10 cellular contexts compared by ENCODE assay signal in genomic region chr1:111565079-111565478, GRCh38. TPM values are rescaled to one million over a fixed set of nuclear protein-coding genes. Genes with fewer than 3 reads are reported as not detected.
DNase-seq lines count a peak whose midpoint lies in the region; ATAC-seq, FAIRE-seq and TF ChIP-seq lines count a peak whose summit lies in the region.
"Had no signal": no experiment of that assay in that cellular context is flagged by ENCODE, and none has a peak within 500 bp of the region (broad histone marks: within the 10 kb centered on the region; RNA-seq: fewer than 3 reads in every experiment).

No MANE protein-coding gene starts in this region.

- CTCF ChIA-PET in IMR-90 (lab: Yijun Ruan, JAX) = no interaction called here
- CTCF ChIA-PET in K562 (lab: Yijun Ruan, JAX; ENCODE audit: low intra/inter-chr PET ratio) = no interaction called here

- H3K4me2 ChIP-seq in IMR-90 (ENCODE audit: low read depth, low read length) (no peak overlapping the region; the same call in 1 of the 2 replicates), K562 (ENCODE audit: insufficient read depth, low read length) (no peak overlapping the region)

- peak overlapping the region; percentile 46; the same call in 1 of the 2 replicates for H2AK5ac ChIP-seq in IMR-90 (ENCODE audit: low read depth, low read length)

- peak overlapping the region; percentile 22; the same call in 2 of the 3 replicates for H2BK15ac ChIP-seq in IMR-90 (ENCODE audit: low read depth, low read length)

- no peaks in the 10 kb centered on the region for H3K27me3 ChIP-seq in IMR-90 (ENCODE audit: control insufficient read depth, insufficient read depth, low read length)
- H3K27me3 ChIP-seq in K562 (ENCODE audit: control insufficient read depth in 2 of 2, insufficient read depth in 2 of 2, low read length in 2 of 2) = no peaks in the 10 kb centered on the region

- TF ChIP-seq RAD21 in IMR-90 (IDR thresholded peaks at IDR 0.05; ENCODE audit: low read length) (no peak), K562 (CRISPR knock-in tag; conservative IDR thresholded peaks at IDR 0.05 in 1 of 2, IDR thresholded peaks at IDR 0.05 in 1 of 2) (no peak)

- H3K9me3 ChIP-seq in IMR-90 (ENCODE audit: control insufficient read depth, insufficient read depth, low read length) (no peaks in the 10 kb centered on the region), K562 (replicated peaks; ENCODE audit: control insufficient read depth, insufficient read depth, low read depth, low read length) (no peaks in the 10 kb centered on the region)

- no peak overlapping the region for H3K56ac ChIP-seq in IMR-90 (ENCODE audit: extremely low read depth, insufficient read depth, low read length)

- H2BK20ac ChIP-seq in IMR-90 (ENCODE audit: low read depth, low read length) = peak overlapping the region; percentile 60

- H3K23ac ChIP-seq in IMR-90 (ENCODE audit: low read depth, low read length) = peak overlapping the region; percentile 39; the same call in 1 of the 2 replicates

- peak overlapping the region; percentile 61; the same call in 1 of the 2 replicates for H3K14ac ChIP-seq in IMR-90 (replicated peaks; ENCODE audit: low read depth, low read length)

- H2AFZ ChIP-seq in IMR-90 (replicated peaks; ENCODE audit: low read length, poor library complexity) = no peak overlapping the region
- no peak overlapping the region for H2AFZ ChIP-seq in K562 (ENCODE audit: low read depth, low read length)

- peak overlapping the region; percentile 12; the same call in 1 of the 2 replicates for H4K91ac ChIP-seq in IMR-90 (ENCODE audit: insufficient read depth, low read depth, low read length)

- in situ Hi-C loops in IMR-90 (cut with MboI; ENCODE audit: low sequenced_read_pairs) (no loop called here), K562 (cut with MboI) (no loop called here)

- peaks cover 0 to 5% of the 10 kb centered on the region in 2 experiments; a peak in 1 of 4 replicates for H3K79me1 ChIP-seq in IMR-90 (ENCODE audit: low read depth in 1 of 2, low read length in 2 of 2)

- no peak for TF ChIP-seq POLR2A in IMR-90 (IDR thresholded peaks at IDR 0.05; ENCODE audit: low read depth, low read length)
- no peak for TF ChIP-seq POLR2A in K562 (conservative IDR thresholded peaks at IDR 0.05)

- H3K36me3 ChIP-seq in IMR-90 (ENCODE audit: control insufficient read depth, insufficient read depth, low read length) = no peaks in the 10 kb centered on the region
- H3K36me3 ChIP-seq in K562 (ENCODE audit: control insufficient read depth, insufficient read depth, low read length) = no peaks in the 10 kb centered on the region

- H3K27ac ChIP-seq in IMR-90 (ENCODE audit: insufficient read depth, low read length) (no peak overlapping the region), K562 (ENCODE audit: extremely low read depth, low read depth, low read length) (no peak overlapping the region), temporal lobe (ENCODE audit: low read depth, low read length) (peak overlapping the region; percentile 73)
- H3K27ac ChIP-seq: SK-N-MC had no signal

- H3K4me1 ChIP-seq in IMR-90 (ENCODE audit: control insufficient read depth, insufficient read depth, low read length) = peaks cover 12% of the 10 kb centered on the region
- H3K4me1 ChIP-seq in K562 (replicated peaks in 1 of 2; ENCODE audit: control insufficient read depth in 2 of 2, insufficient read depth in 2 of 2, low read length in 2 of 2) = no peaks in the 10 kb centered on the region

- H2BK5ac ChIP-seq in IMR-90 (ENCODE audit: low read depth, low read length, poor library complexity, severe bottlenecking) = peak overlapping the region; percentile 78

- no peak overlapping the region for H3K4me3 ChIP-seq in IMR-90 (ENCODE audit: insufficient read depth, low read depth, low read length)
- H3K4me3 ChIP-seq in K562 = no peak overlapping the region
- H3K4me3 ChIP-seq: SK-N-MC had no signal

- dilution Hi-C loops in IMR-90 (cut with HindIII; ENCODE audit: low sequenced_read_pairs, unreplicated experiment) = no loop called here

- no CpG with 5 or more reads among the region's 2 CpGs for WGBS in IMR-90 (ENCODE audit: extremely low coverage in 2 of 2, insufficient read length in 1 of 2), 2 experiments
- WGBS in K562 (ENCODE audit: insufficient coverage, low coverage, missing lambda C conversion rate) = 3% methylated on average over 2 of the region's 2 CpGs

- peak; percentile 89 for ATAC-seq in IMR-90 (ENCODE audit: low read depth)
- no peak for ATAC-seq in K562
- no peak for ATAC-seq in HG02885 (IDR thresholded peaks at IDR 0.05; ENCODE audit: poor library complexity, unreplicated experiment)

- no peak overlapping the region for H4K5ac ChIP-seq in IMR-90 (ENCODE audit: low read depth, low read length)

- H2BK120ac ChIP-seq in IMR-90 (ENCODE audit: low read depth, low read length) = peak overlapping the region; percentile 50

- H3K79me2 ChIP-seq in K562 (ENCODE audit: control insufficient read depth, insufficient read depth, low read length) = no peaks in the 10 kb centered on the region

- DNase-seq in IMR-90 (peak; percentile 97), K562 (ENCODE audit: extremely low read depth in 1 of 4, low spot score in 3 of 4) (peak in 1 of 4 experiments; percentile 31), iris pigment epithelial cell (ENCODE audit: low read depth) (peak; percentile 96), posterior vena cava (ENCODE audit: low spot score) (no peak), SIG-M5 treated with dmso at 0.1 percent for 504 hours (lab: John Stamatoyannopoulos, UW; ENCODE audit: unreplicated experiment) (no peak)
- DNase-seq: DMS153, NCI-H2227 treated with DMSO at 0.1 percent for 48 hours had no signal

- TF ChIP-seq EP300 in K562 (IDR thresholded peaks at IDR 0.05; ENCODE audit: low read length) = no peak

- POLR2A ChIA-PET in IMR-90 (lab: Charles Lee; ENCODE audit: unreplicated experiment) (no interaction called here), K562 (lab: Yijun Ruan, JAX) (no interaction called here)

- intact Hi-C loops in IMR-90 (cut with micrococcal nuclease) = no loop called here
- intact Hi-C loops in K562 (cut with micrococcal nuclease) = no loop called here
- intact Hi-C loops in posterior vena cava (cut with DNase I) = no loop called here

- no peak for TF ChIP-seq CTCF in IMR-90 (conservative IDR thresholded peaks at IDR 0.05; ENCODE audit: low read depth, low read length)
- TF ChIP-seq CTCF in K562 (IDR thresholded peaks at IDR 0.05 in 2 of 3, conservative IDR thresholded peaks at IDR 0.05 in 1 of 3; ENCODE audit: insufficient read depth in 2 of 3, low read depth in 1 of 3, low read length in 3 of 3) = no peak

- BruUV-seq in IMR-90 (replicated peaks; lab: Mats Ljungman, UMichigan) (no TSS peak), K562 (replicated peaks; lab: Mats Ljungman, UMichigan) (no TSS peak)

- H3K4ac ChIP-seq in IMR-90 (ENCODE audit: low read depth, low read length) = peak overlapping the region; percentile 58; the same call in 1 of the 2 replicates

- H3K9ac ChIP-seq in IMR-90 (ENCODE audit: low read depth, low read length) (no peak overlapping the region), K562 (ENCODE audit: insufficient read depth in 1 of 2, low read depth in 2 of 2, low read length in 2 of 2) (no peak overlapping the region)

- FAIRE-seq in K562 (lab: Jason Lieb, UNC) = no peak

- no peak overlapping the region; the same call in 1 of the 2 replicates for H3K18ac ChIP-seq in IMR-90 (ENCODE audit: low read depth, low read length)

- peak overlapping the region; percentile 1 for H2AK9ac ChIP-seq in IMR-90 (replicated peaks; ENCODE audit: low read depth, low read length, poor library complexity)

- H4K20me1 ChIP-seq in IMR-90 (ENCODE audit: insufficient read depth, low read length) = no peaks in the 10 kb centered on the region
- H4K20me1 ChIP-seq in K562 (replicated peaks; ENCODE audit: control insufficient read depth, insufficient read depth, low read length) = no peaks in the 10 kb centered on the region

- H3K9me1 ChIP-seq in IMR-90 (ENCODE audit: insufficient read depth, low read length) (peaks cover 14% of the 10 kb centered on the region), K562 (ENCODE audit: control insufficient read depth, insufficient read depth, low read length) (no peaks in the 10 kb centered on the region)

- H4K8ac ChIP-seq in IMR-90 (ENCODE audit: low read depth in 2 of 2, low read length in 2 of 2) = peak overlapping the region in 1 of 2 experiments; percentile 29; a peak in 2 of 4 replicates

TF ChIP-seq in IMR-90, 13 proteins besides CTCF, POLR2A, EP300 and RAD21 (continues in another document):
- TF ChIP-seq MAZ (IDR thresholded peaks at IDR 0.05; ENCODE audit: borderline replicate concordance, low read depth, low read length) (peak; percentile 40; the same call in 1 of the 2 replicates), FOS (IDR thresholded peaks at IDR 0.05; ENCODE audit: low read depth, low read length) (peak; percentile 34; the same call in 1 of the 2 replicates), BHLHE40 (IDR thresholded peaks at IDR 0.05; ENCODE audit: low read depth, low read length) (no peak)

TF ChIP-seq in K562, 482 proteins besides CTCF, POLR2A, EP300 and RAD21 (continues in another document):
- TF ChIP-seq ARID1B (IDR thresholded peaks at IDR 0.05) = peak; percentile 23; the same call in 1 of the 2 replicates

RNA-seq across cellular contexts. Expression of gene RAP1A, which starts 54.5 kb away (rescaled TPM):
- total RNA-seq in IMR-90 (2012; rRNA removed) (18.1 and 35.3 TPM in 2 replicates), K562 (2014; rRNA removed) (13.4 and 19.0 TPM in 2 replicates), K562 (2014; rRNA removed; fragmentation: Illumina TruSeq; extraction: Trizol) (32.5 and 40.1 TPM in 2 replicates), K562 (2015; rRNA removed; fragmentation: Illumina TruSeq; extraction: Trizol) (19.4 and 24.5 TPM in 2 replicates), K562 (2021) (57.6 and 60.7 TPM in 2 replicates), temporal lobe (25.3 TPM), posterior vena cava (100 to 1,000 TPM; 187 to 227 TPM)
- polyA plus RNA-seq in IMR-90 (2012; rRNA removed) (34.4 and 43.6 TPM in 2 replicates), K562 (2011; rRNA removed) (49.0 and 77.3 TPM in 2 replicates), K562 (2014; fragmentation: Illumina TruSeq; extraction: Trizol) (68.8 and 86.2 TPM in 2 replicates), K562 (2014; fragmentation: Nextera tagmentation; extraction: Ambion mirVana) (10 to 100 TPM; 21.3 to 28.9 TPM), K562 (2014; rRNA removed) (45.9 and 48.2 TPM in 2 replicates)
- polyA plus RNA-seq in IMR-90 (2012; cell fraction: cytosol; rRNA removed) = 4.0 and 6.2 TPM in 2 replicates
- 0.72 and 9.5 TPM in 2 replicates for polyA plus RNA-seq in IMR-90 (2012; cell fraction: nucleus; rRNA removed; ENCODE audit: low replicate concordance)
- 4.2 and 14.3 TPM in 2 replicates for total RNA-seq in K562 (2011; cell fraction: chromatin; rRNA removed; ENCODE audit: low replicate concordance)
- total RNA-seq in K562 (2011; cell fraction: nucleolus; rRNA removed) = 2.2 and 3.4 TPM in 2 replicates
- 7.9 and 18.7 TPM in 2 replicates for total RNA-seq in K562 (2011; cell fraction: nucleoplasm; rRNA removed)
- 11.3 and 24.6 TPM in 2 replicates for polyA plus RNA-seq in K562 (2011; cell fraction: cytosol; rRNA removed)
- 6.6 and 11.5 TPM in 2 replicates for polyA plus RNA-seq in K562 (2011; cell fraction: nucleus; rRNA removed)
- 68.6 and 95.0 TPM in 2 replicates for polyA plus RNA-seq in K562 (2012)
- 49.7 and 52.8 TPM in 2 replicates for polyA minus RNA-seq in K562 (2011; rRNA and poly(A)+ RNA removed)
- polyA minus RNA-seq in K562 (2011; cell fraction: cytosol; rRNA and poly(A)+ RNA removed) = 20.3 and 24.0 TPM in 2 replicates
- polyA minus RNA-seq in K562 (2011; cell fraction: nucleus; rRNA and poly(A)+ RNA removed) = 4.7 and 9.1 TPM in 2 replicates

Comparison
In these comparisons a context has a peak if more than half of its experiments do, and no peak if none do; other contexts are left out.
1. DNase-seq: peak in IMR-90 (single experiment) and iris pigment epithelial cell (single experiment); none in posterior vena cava (single experiment) and SIG-M5 treated with dmso at 0.1 percent for 504 hours (single experiment).